ENCODE assay signal across 24 cellular contexts in the genomic region with DNA sequence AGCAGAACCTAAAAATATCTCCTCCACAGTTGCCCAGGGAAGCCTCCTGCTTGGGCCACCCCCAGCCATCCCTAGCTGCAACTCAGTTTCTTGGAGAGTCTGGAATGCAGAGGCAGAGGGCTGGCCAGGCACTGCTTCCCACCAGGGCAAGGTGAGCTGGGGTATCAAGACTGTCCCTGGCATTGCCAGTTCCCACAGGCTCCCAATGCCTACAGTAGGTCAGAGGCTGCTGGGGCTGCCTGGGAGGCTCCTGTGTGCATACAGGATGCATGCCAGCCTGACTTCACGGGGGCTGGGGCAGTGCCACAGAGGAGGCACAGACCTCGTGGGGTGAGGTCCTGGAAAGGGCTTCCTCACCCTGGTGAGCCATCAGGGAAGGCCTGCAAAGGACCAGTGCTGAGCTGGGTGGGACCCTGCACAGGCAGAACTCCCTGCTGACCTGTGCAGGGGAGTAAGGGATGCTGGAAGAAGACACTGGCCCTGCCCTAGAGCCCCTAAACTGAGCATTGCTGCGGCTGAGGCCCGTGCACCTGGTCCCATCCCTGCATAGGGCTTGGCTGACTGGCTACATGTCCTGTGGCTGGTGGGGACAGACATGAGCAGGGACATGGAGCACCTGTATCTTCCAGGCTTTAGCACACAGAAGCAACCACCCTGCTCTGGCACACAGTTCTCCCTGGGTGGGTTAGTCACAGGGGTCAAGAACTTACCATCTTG.
DNase-seq lines count a peak whose midpoint lies in the region; ATAC-seq and TF ChIP-seq lines count a peak whose summit lies in the region.
"Had no signal": no experiment of that assay in that cellular context is flagged by ENCODE, and none has a peak within 500 bp of the region (broad histone marks: within the 10 kb centered on the region; RNA-seq: fewer than 3 reads in every experiment).

No MANE protein-coding gene starts in this region.

- no peak overlapping the region for H2AFZ ChIP-seq in osteoblast (ENCODE audit: low read length)
- no peak overlapping the region for H2AFZ ChIP-seq in SK-N-SH (ENCODE audit: low read depth)
- H2AFZ ChIP-seq: PC-9 had no signal

- H3K4me1 ChIP-seq in osteoblast (ENCODE audit: insufficient read depth, low read length), result no peaks in the 10 kb centered on the region
- peaks cover 0 to 27% of the 10 kb centered on the region in 2 experiments; a peak in 2 of 4 replicates for H3K4me1 ChIP-seq in SK-N-SH (ENCODE audit: control insufficient read depth in 1 of 2, insufficient read depth in 2 of 2, low read depth in 1 of 2, low read length in 1 of 2)

- H3K36me3 ChIP-seq in osteoblast (ENCODE audit: insufficient read depth, low read length) (no peaks in the 10 kb centered on the region), SK-N-SH (replicated peaks in 1 of 2; ENCODE audit: control insufficient read depth in 1 of 2, insufficient read depth in 2 of 2, low read length in 1 of 2) (no peaks in the 10 kb centered on the region)
- H3K36me3 ChIP-seq: thyroid gland had no signal

- intact Hi-C loops in activated CD4-positive, alpha-beta memory T cell treated with anti-CD3 and anti-CD28 coated beads for 36 hours (cut with micrococcal nuclease), result no loop called here

- peaks cover 5% of the 10 kb centered on the region for H3K27me3 Mint-ChIP-seq in activated CD4-positive, alpha-beta memory T cell treated with anti-CD3 and anti-CD28 coated beads for 36 hours
- peaks cover 7% of the 10 kb centered on the region for H3K27me3 Mint-ChIP-seq in activated CD4-positive, alpha-beta memory T cell treated with anti-CD3 and anti-CD28 coated beads, Interleukin-2, amount 10 ng/mL, durations not matched to agents 7 days and 5 days
- peaks cover 12% of the 10 kb centered on the region for H3K27me3 Mint-ChIP-seq in stimulated activated naive CD8-positive, alpha-beta T cell treated with anti-CD3 and anti-CD28 coated beads, Interleukin-15, amount 100 ng/mL, for 72 hours
- H3K27me3 Mint-ChIP-seq: stimulated activated naive B cell treated with anti-CD40 and anti-IgM and Interleukin-4, amounts not matched to agents 10 μg/mL and 1 μg/mL and 100 μg/mL, for 72 hours had no signal

- H3K4me3 Mint-ChIP-seq in activated CD4-positive, alpha-beta memory T cell treated with anti-CD3 and anti-CD28 coated beads for 36 hours, result no peak overlapping the region
- no peak overlapping the region for H3K4me3 Mint-ChIP-seq in activated CD4-positive, alpha-beta memory T cell treated with anti-CD3 and anti-CD28 coated beads, Interleukin-2, amount 10 ng/mL, durations not matched to agents 7 days and 5 days
- no peak overlapping the region for H3K4me3 Mint-ChIP-seq in stimulated activated naive CD8-positive, alpha-beta T cell treated with anti-CD3 and anti-CD28 coated beads, Interleukin-15, amount 100 ng/mL, for 72 hours
- H3K4me3 Mint-ChIP-seq: CD4-positive, alpha-beta memory T cell; stimulated activated naive B cell treated with anti-CD40 and anti-IgM and Interleukin-4, amounts not matched to agents 10 μg/mL and 1 μg/mL and 100 μg/mL, for 72 hours; T-cell had no signal

- no peaks in the 10 kb centered on the region for H3K9me3 ChIP-seq in osteoblast (ENCODE audit: low read depth, low read length)
- no peaks in the 10 kb centered on the region for H3K9me3 ChIP-seq in SK-N-SH
- H3K9me3 ChIP-seq: thyroid gland had no signal

- H3K27ac Mint-ChIP-seq in activated CD4-positive, alpha-beta memory T cell treated with anti-CD3 and anti-CD28 coated beads for 36 hours, result no peak overlapping the region
- H3K27ac Mint-ChIP-seq in activated CD4-positive, alpha-beta memory T cell treated with anti-CD3 and anti-CD28 coated beads, Interleukin-2, amount 10 ng/mL, durations not matched to agents 7 days and 5 days, result no peak overlapping the region
- H3K27ac Mint-ChIP-seq in stimulated activated naive CD8-positive, alpha-beta T cell treated with anti-CD3 and anti-CD28 coated beads, Interleukin-15, amount 100 ng/mL, for 72 hours, result no peak overlapping the region
- H3K27ac Mint-ChIP-seq: CD4-positive, alpha-beta memory T cell; stimulated activated naive B cell treated with anti-CD40 and anti-IgM and Interleukin-4, amounts not matched to agents 10 μg/mL and 1 μg/mL and 100 μg/mL, for 72 hours; T-cell had no signal

- no peaks in the 10 kb centered on the region for H3K79me2 ChIP-seq in osteoblast (ENCODE audit: insufficient read depth, low read length)
- H3K79me2 ChIP-seq in SK-N-SH (ENCODE audit: insufficient read depth), result no peaks in the 10 kb centered on the region

- DNase-seq in activated CD4-positive, alpha-beta memory T cell treated with anti-CD3 and anti-CD28 coated beads for 36 hours, result peak; percentile 2
- no peak for DNase-seq in activated CD4-positive, alpha-beta memory T cell treated with anti-CD3 and anti-CD28 coated beads, Interleukin-2, amount 10 ng/mL, durations not matched to agents 7 days and 5 days
- DNase-seq in stimulated activated naive CD8-positive, alpha-beta T cell treated with anti-CD3 and anti-CD28 coated beads, Interleukin-15, Interleukin-2, amounts not matched to agents 100 U/mL and 50 U/mL, for 24 hours, result no peak
- DNase-seq in stimulated activated naive CD8-positive, alpha-beta T cell treated with anti-CD3 and anti-CD28 coated beads, Interleukin-15, amount 100 ng/mL, for 72 hours, result no peak
- DNase-seq in osteoblast (ENCODE audit: insufficient read length, low spot score, missing footprints) (peak; percentile 73), cerebellar cortex (ENCODE audit: low spot score) (no peak), NCI-H1694 treated with DMSO at 0.1 percent for 48 hours (lab: John Stamatoyannopoulos, UW) (no peak), SK-N-SH (no peak)
- DNase-seq: 8988T; activated naive CD4-positive, alpha-beta T cell treated with Interleukin-2 at 50 U/mL for 16 hours; amniotic stem cell; CD4-positive, alpha-beta memory T cell; EL; NCI-H1694; NCI-H2171; NCI-H510A treated with DMSO at 0.1 percent for 48 hours; nucleus accumbens; PC-9; SIG-M5; stimulated activated CD4-positive, alpha-beta T cell treated with anti-CD3 and anti-CD28 coated beads, Interleukin-2, amount 100 ng/mL, for 48 hours; stimulated activated naive B cell treated with anti-CD40 and anti-IgM and Interleukin-4, amounts not matched to agents 10 μg/mL and 1 μg/mL and 100 μg/mL, for 72 hours; thyroid gland had no signal

- H3K27ac ChIP-seq in osteoblast (ENCODE audit: low read depth, low read length), result no peak overlapping the region
- no peak overlapping the region; a peak in 1 of 4 replicates for H3K27ac ChIP-seq in SK-N-SH (ENCODE audit: low read depth in 2 of 2, low read length in 1 of 2)
- H3K27ac ChIP-seq: PC-9, thyroid gland had no signal

- POLR2A ChIA-PET in activated CD4-positive, alpha-beta memory T cell treated with anti-CD3 and anti-CD28 coated beads for 36 hours (lab: Charles Lee), result no interaction called here
- POLR2A ChIA-PET in activated CD4-positive, alpha-beta memory T cell treated with anti-CD3 and anti-CD28 coated beads, Interleukin-2, amount 10 ng/mL, durations not matched to agents 7 days and 5 days (lab: Charles Lee), result no interaction called here
- POLR2A ChIA-PET in SK-N-SH (lab: Yijun Ruan, JAX), result no interaction called here

- CTCF ChIA-PET in activated CD4-positive, alpha-beta memory T cell treated with anti-CD3 and anti-CD28 coated beads for 36 hours (lab: Charles Lee), result no interaction called here
- CTCF ChIA-PET in activated CD4-positive, alpha-beta memory T cell treated with anti-CD3 and anti-CD28 coated beads, Interleukin-2, amount 10 ng/mL, durations not matched to agents 7 days and 5 days (lab: Charles Lee), result no interaction called here
- CTCF ChIA-PET in SK-N-SH (lab: Yijun Ruan, JAX), result interaction anchor here (1.4 kb wide), 1 partner anchor 147 kb away, joined by 3 read pairs; no protein-coding TSS in a partner anchor

- TF ChIP-seq EP300 in SK-N-SH (IDR thresholded peaks at IDR 0.05; ENCODE audit: borderline replicate concordance in 1 of 2, low read depth in 1 of 2, low read length in 1 of 2), result no peak

- no peak overlapping the region for H3K9ac ChIP-seq in SK-N-SH

- no peaks in the 10 kb centered on the region for H4K20me1 ChIP-seq in osteoblast (ENCODE audit: insufficient read depth, low read length)
- H4K20me1 ChIP-seq in SK-N-SH (ENCODE audit: insufficient read depth), result no peaks in the 10 kb centered on the region

- H3K4me2 ChIP-seq in osteoblast (ENCODE audit: insufficient read depth, low read length), result no peak overlapping the region
- no peak overlapping the region for H3K4me2 ChIP-seq in SK-N-SH
- H3K4me2 ChIP-seq: PC-9 had no signal

- H3K27me3 ChIP-seq in osteoblast (ENCODE audit: insufficient read depth, low read length) (peaks cover 20% of the 10 kb centered on the region), SK-N-SH (ENCODE audit: insufficient read depth) (no peaks in the 10 kb centered on the region)
- H3K27me3 ChIP-seq: thyroid gland had no signal

- no peak for TF ChIP-seq RAD21 in SK-N-SH (IDR thresholded peaks at IDR 0.05; ENCODE audit: low read length)

- H3F3A ChIP-seq in SK-N-SH (replicated peaks; ENCODE audit: insufficient read depth), result no peaks in the 10 kb centered on the region

- H3K4me1 Mint-ChIP-seq in activated CD4-positive, alpha-beta memory T cell treated with anti-CD3 and anti-CD28 coated beads for 36 hours (ENCODE audit: low read depth), result no peaks in the 10 kb centered on the region
- H3K4me1 Mint-ChIP-seq in activated CD4-positive, alpha-beta memory T cell treated with anti-CD3 and anti-CD28 coated beads, Interleukin-2, amount 10 ng/mL, durations not matched to agents 7 days and 5 days, result no peaks in the 10 kb centered on the region
- H3K4me1 Mint-ChIP-seq in stimulated activated naive CD8-positive, alpha-beta T cell treated with anti-CD3 and anti-CD28 coated beads, Interleukin-15, amount 100 ng/mL, for 72 hours, result no peaks in the 10 kb centered on the region
- H3K4me1 Mint-ChIP-seq: CD4-positive, alpha-beta memory T cell; stimulated activated naive B cell treated with anti-CD40 and anti-IgM and Interleukin-4, amounts not matched to agents 10 μg/mL and 1 μg/mL and 100 μg/mL, for 72 hours; T-cell had no signal

- H3K9me2 ChIP-seq in SK-N-SH, result no peaks in the 10 kb centered on the region

- H3K4me3 ChIP-seq in osteoblast (ENCODE audit: insufficient read depth, low read length) (no peak overlapping the region), SK-N-SH (ENCODE audit: low read depth in 2 of 2, low read length in 1 of 2) (no peak overlapping the region)
- H3K4me3 ChIP-seq: PC-9, thyroid gland had no signal

- no peaks in the 10 kb centered on the region for H3K9me3 Mint-ChIP-seq in activated CD4-positive, alpha-beta memory T cell treated with anti-CD3 and anti-CD28 coated beads for 36 hours
- no peaks in the 10 kb centered on the region for H3K9me3 Mint-ChIP-seq in activated CD4-positive, alpha-beta memory T cell treated with anti-CD3 and anti-CD28 coated beads, Interleukin-2, amount 10 ng/mL, durations not matched to agents 7 days and 5 days
- no peaks in the 10 kb centered on the region for H3K9me3 Mint-ChIP-seq in stimulated activated naive CD8-positive, alpha-beta T cell treated with anti-CD3 and anti-CD28 coated beads, Interleukin-15, amount 100 ng/mL, for 72 hours
- H3K9me3 Mint-ChIP-seq: T-cell had no signal

- ATAC-seq in stimulated activated naive CD8-positive, alpha-beta T cell treated with anti-CD3 and anti-CD28 coated beads, Interleukin-15, Interleukin-2, amounts not matched to agents 100 U/mL and 50 U/mL, for 24 hours, result peak; percentile 14
- no peak for ATAC-seq in stimulated activated naive CD8-positive, alpha-beta T cell treated with anti-CD3 and anti-CD28 coated beads, Interleukin-15, amount 100 ng/mL, for 72 hours
- ATAC-seq: HepG2; stimulated activated naive B cell treated with anti-CD40 and anti-IgM and Interleukin-4, amounts not matched to agents 10 μg/mL and 1 μg/mL and 100 μg/mL, for 72 hours; T-cell had no signal

- 19% methylated on average over 3 of the region's 4 CpGs for WGBS in SK-N-SH (ENCODE audit: low lambda C conversion rate)

- H3K36me3 Mint-ChIP-seq in activated CD4-positive, alpha-beta memory T cell treated with anti-CD3 and anti-CD28 coated beads for 36 hours, result no peaks in the 10 kb centered on the region
- H3K36me3 Mint-ChIP-seq in activated CD4-positive, alpha-beta memory T cell treated with anti-CD3 and anti-CD28 coated beads, Interleukin-2, amount 10 ng/mL, durations not matched to agents 7 days and 5 days (ENCODE audit: low read depth), result no peaks in the 10 kb centered on the region
- H3K36me3 Mint-ChIP-seq: CD4-positive, alpha-beta memory T cell; stimulated activated naive B cell treated with anti-CD40 and anti-IgM and Interleukin-4, amounts not matched to agents 10 μg/mL and 1 μg/mL and 100 μg/mL, for 72 hours; T-cell had no signal

- TF ChIP-seq CTCF in osteoblast (IDR thresholded peaks at IDR 0.05; ENCODE audit: extremely low read depth, low read depth, low read length) (no peak), SK-N-SH (IDR thresholded peaks at IDR 0.05) (no peak)

Comparison
In these comparisons a context has a peak if more than half of its experiments do, and no peak if none do; other contexts are left out.
1. DNase-seq: peak in activated CD4-positive, alpha-beta memory T cell treated with anti-CD3 and anti-CD28 coated beads for 36 hours (single experiment) and osteoblast (single experiment); none in activated CD4-positive, alpha-beta memory T cell treated with anti-CD3 and anti-CD28 coated beads, Interleukin-2, amount 10 ng/mL, durations not matched to agents 7 days and 5 days (single experiment), stimulated activated naive CD8-positive, alpha-beta T cell treated with anti-CD3 and anti-CD28 coated beads, Interleukin-15, Interleukin-2, amounts not matched to agents 100 U/mL and 50 U/mL, for 24 hours (single experiment), stimulated activated naive CD8-positive, alpha-beta T cell treated with anti-CD3 and anti-CD28 coated beads, Interleukin-15, amount 100 ng/mL, for 72 hours (0 of 2), cerebellar cortex (single experiment), NCI-H1694 treated with DMSO at 0.1 percent for 48 hours (single experiment) and SK-N-SH (single experiment).